In genomic region chr12:116319851-116320621, GRCh38 we compare ENCODE assay signal across 8 cellular contexts. TPM values are rescaled to one million over a fixed set of nuclear protein-coding genes. Genes with fewer than 3 reads are reported as not detected.
DNase-seq lines count a peak whose midpoint lies in the region; ATAC-seq and TF ChIP-seq lines count a peak whose summit lies in the region.

No MANE protein-coding gene starts in this region.

- DNase-seq in HS-5 (ENCODE audit: low read depth): peak; percentile 93
- DNase-seq in activated B cell treated with CpG ODN at 0.5 μM for 24 hours: no peak
- DNase-seq in fibroblast of pulmonary artery (ENCODE audit: low read depth): peak; percentile 87
- DNase-seq in sigmoid colon: peak; percentile 96
- no peak for DNase-seq in effector CD8-positive, alpha-beta T cell (lab: John Stamatoyannopoulos, UW)
- no peak for DNase-seq in DMS79 treated with DMSO at 0.1 percent for 48 hours (lab: John Stamatoyannopoulos, UW)
- no peak for DNase-seq in NCI-H774 (lab: John Stamatoyannopoulos, UW)

- no peaks in the 10 kb centered on the region for H3K27me3 Mint-ChIP-seq in activated B cell treated with CpG ODN at 0.5 μM for 24 hours

- H3K27me3 ChIP-seq in sigmoid colon: no peaks in the 10 kb centered on the region

- no peak for TF ChIP-seq CTCF in activated B cell treated with CpG ODN at 0.5 μM for 24 hours (IDR thresholded peaks at IDR 0.05)
- TF ChIP-seq CTCF in fibroblast of pulmonary artery (IDR thresholded peaks at IDR 0.05; ENCODE audit: low read length, missing control alignments): no peak
- TF ChIP-seq CTCF in sigmoid colon (IDR thresholded peaks at IDR 0.05): no peak

- whole genome bisulfite sequencing in sigmoid colon, 2 donors: 42 to 74% methylated on average over 16 of the region's 16 CpGs

- peak overlapping the region; percentile 64 for H3K4me3 Mint-ChIP-seq in activated B cell treated with CpG ODN at 0.5 μM for 24 hours

- peaks cover 3 to 33% (median 30%) of the 10 kb centered on the region in 4 donors for H3K4me1 ChIP-seq in sigmoid colon

- peak overlapping the region; percentile 74 for H3K27ac Mint-ChIP-seq in activated B cell treated with CpG ODN at 0.5 μM for 24 hours

- H3K9me3 ChIP-seq in sigmoid colon: no peaks in the 10 kb centered on the region

- POLR2A ChIA-PET in activated B cell treated with CpG ODN at 0.5 μM for 24 hours (lab: Charles Lee): interaction anchor here (0.7 kb wide), 1 partner anchor 244 kb away, joined by 4 read pairs; no protein-coding TSS in a partner anchor

- no peak overlapping the region for H3K4me3 ChIP-seq in fibroblast of pulmonary artery (replicated peaks; ENCODE audit: low read depth, low read length)
- H3K4me3 ChIP-seq in sigmoid colon: peak overlapping the region in 2 of 4 donors; percentile 13 to 15

- peak overlapping the region; percentile 82 to 90 (median 88) for H3K27ac ChIP-seq in sigmoid colon

- TF ChIP-seq POLR2A in sigmoid colon (IDR thresholded peaks at IDR 0.05): no peak

- CTCF ChIA-PET in activated B cell treated with CpG ODN at 0.5 μM for 24 hours (lab: Charles Lee): no interaction called here

- intact Hi-C loops in activated B cell treated with CpG ODN at 0.5 μM for 24 hours (cut with micrococcal nuclease) (loop anchor here (2.0 kb wide), 1 partner anchor 17 kb away; no protein-coding TSS in a partner anchor), sigmoid colon (cut with DNase I) (loop anchor here (1.0 to 5.0 kb wide), 6 partner anchors 39 to 279 kb away; partner anchors contain the start of gene MED13L)

- peak; percentile 86 to 97 (median 94) for TF ChIP-seq EP300 in sigmoid colon (IDR thresholded peaks at IDR 0.05)

- peaks cover 33% of the 10 kb centered on the region for H3K4me1 Mint-ChIP-seq in activated B cell treated with CpG ODN at 0.5 μM for 24 hours

- H3K36me3 Mint-ChIP-seq in activated B cell treated with CpG ODN at 0.5 μM for 24 hours (ENCODE audit: low read depth): no peaks in the 10 kb centered on the region

- H3K36me3 ChIP-seq in sigmoid colon: no peaks in the 10 kb centered on the region

- no peaks in the 10 kb centered on the region for H3K9me3 Mint-ChIP-seq in activated B cell treated with CpG ODN at 0.5 μM for 24 hours

- ATAC-seq in activated B cell treated with CpG ODN at 0.5 μM for 24 hours (ENCODE audit: low read depth) (peak; percentile 29), GM18519 (IDR thresholded peaks at IDR 0.05; ENCODE audit: low FRiP score, unreplicated experiment) (no peak)

RNA-seq across cellular contexts. Expression of gene MED13L, which starts 42.5 kb away (rescaled TPM):
- 164 and 183 TPM in 2 replicates for total RNA-seq in activated B cell treated with CpG ODN at 0.5 μM for 24 hours
- 100 to 1,000 TPM; 151 to 246 (median 213) TPM for total RNA-seq in sigmoid colon
- polyA plus RNA-seq in sigmoid colon: 10 to 100 TPM; 12.5 to 26.3 (median 12.6) TPM

Comparison
In these comparisons a context has a peak if more than half of its experiments do, and no peak if none do; other contexts are left out.
1. DNase-seq: peak in HS-5 (single experiment), fibroblast of pulmonary artery (single experiment) and sigmoid colon (single experiment); none in activated B cell treated with CpG ODN at 0.5 μM for 24 hours (single experiment), effector CD8-positive, alpha-beta T cell (single experiment), DMS79 treated with DMSO at 0.1 percent for 48 hours (single experiment) and NCI-H774 (single experiment).